Comparison of ENCODE assay signal across 23 cellular contexts in the genomic region with DNA sequence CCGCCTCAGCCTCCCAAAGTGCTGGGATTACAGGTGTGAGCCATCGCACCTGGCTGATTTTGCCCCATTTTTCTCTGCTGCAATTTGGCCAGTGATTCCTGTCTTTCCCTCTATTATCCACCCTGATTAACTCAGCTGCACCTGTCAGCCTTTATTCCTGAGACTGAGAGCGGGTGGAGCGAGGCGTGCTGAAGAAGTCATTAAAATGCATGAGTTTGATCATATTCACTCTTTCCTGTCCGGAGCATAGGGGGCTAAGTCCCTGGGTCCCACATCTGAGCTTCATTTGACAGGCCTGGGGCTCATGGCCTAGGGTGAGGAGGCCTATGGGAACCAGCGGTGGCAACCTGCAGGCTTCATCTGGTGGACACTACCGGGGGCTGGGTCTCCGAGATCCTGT.
"Had no signal": no experiment of that assay in that cellular context is flagged by ENCODE, and none has a peak within 500 bp of the region (broad histone marks: within the 10 kb centered on the region; RNA-seq: fewer than 3 reads in every experiment).

No MANE protein-coding gene starts in this region.

- ATAC-seq: K562, Panc1, PC-3 had no signal

- DNase-seq: Kasumi-1, MM.1S, NCI-H1092 treated with DMSO at 0.1 percent for 48 hours, NCI-H1436, NCI-H1694 treated with DMSO at 0.1 percent for 48 hours, NCI-H2029, NCI-H2081 treated with DMSO at 0.1 percent for 48 hours, NCI-H2171, NCI-H226, NCI-H446, NCI-H510A, NCI-H524 treated with DMSO at 0.1 percent for 48 hours, NCI-H69, NCI-H774, PC-3, SHP77, SK-N-SH, SW 1271 had no signal

- H3K4me2 ChIP-seq: KMS-11, SK-N-SH had no signal

- H3K9me2 ChIP-seq: SK-N-SH had no signal

- H3K9me3 ChIP-seq: SK-N-SH had no signal

- H3K9ac ChIP-seq: KMS-11, SK-N-SH had no signal

- H3K4me3 ChIP-seq: K562 had no signal

- H3K27ac ChIP-seq: HL-60, KMS-11, RWPE1 had no signal
